8 cellular contexts compared by ENCODE assay signal in the genomic region with DNA sequence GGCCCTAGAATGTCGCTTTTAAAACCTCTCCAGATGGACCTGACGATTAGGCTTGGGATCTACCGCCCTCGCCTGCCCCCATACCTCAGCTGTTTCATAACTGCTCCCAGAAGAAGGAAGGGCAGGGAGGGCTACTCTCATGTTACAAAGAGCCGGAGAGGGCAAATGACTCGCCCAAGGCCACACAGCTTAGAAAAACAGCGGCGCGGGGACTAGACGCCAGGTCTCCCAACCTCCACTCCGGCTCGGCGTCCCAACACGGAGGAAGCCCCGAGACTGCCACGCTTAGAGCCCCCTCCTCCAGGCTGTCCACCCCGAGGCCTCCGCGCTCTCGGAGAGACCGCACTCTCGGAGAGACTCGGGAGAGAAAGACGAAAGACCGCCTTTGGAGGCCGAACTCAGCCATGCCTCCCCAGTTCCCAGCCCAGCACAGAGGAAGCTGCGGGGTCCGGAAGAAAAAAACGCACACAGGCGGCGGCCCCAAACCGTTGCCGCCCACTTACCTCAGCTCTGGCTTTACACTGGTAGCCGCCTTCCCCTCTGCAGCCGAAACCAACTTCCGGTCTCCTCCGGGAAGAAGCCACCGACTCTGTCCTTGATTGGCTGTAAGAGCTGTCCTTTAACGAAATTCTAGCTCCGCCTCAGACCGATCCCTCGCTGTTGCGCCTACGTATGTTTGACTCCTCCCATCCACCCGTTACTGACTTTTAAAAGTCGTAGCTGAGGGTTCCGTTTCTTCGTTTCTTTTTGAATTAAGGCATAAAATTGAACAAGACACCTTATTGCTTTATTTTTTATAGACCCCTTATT. TPM values are rescaled to one million over a fixed set of nuclear protein-coding genes. Genes with fewer than 3 reads are reported as not detected.
A peak's percentile ranks its signal among the peaks of the same experiment; 100 is the strongest.
DNase-seq lines count a peak whose midpoint lies in the region; ATAC-seq, FAIRE-seq and TF ChIP-seq lines count a peak whose summit lies in the region.

A gene with protein sequence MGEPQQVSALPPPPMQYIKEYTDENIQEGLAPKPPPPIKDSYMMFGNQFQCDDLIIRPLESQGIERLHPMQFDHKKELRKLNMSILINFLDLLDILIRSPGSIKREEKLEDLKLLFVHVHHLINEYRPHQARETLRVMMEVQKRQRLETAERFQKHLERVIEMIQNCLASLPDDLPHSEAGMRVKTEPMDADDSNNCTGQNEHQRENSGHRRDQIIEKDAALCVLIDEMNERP (minus strand): TSS at position 549 of the 810 bp plus-strand sequence. CDS start 3,434 bp downstream, outside the sequence.

- peak within 1 kb of the TSS; percentile 96 for H3K4me2 ChIP-seq in smooth muscle cell

- H3F3A ChIP-seq in smooth muscle cell (ENCODE audit: low read depth), result no peaks in the 10 kb centered on the region

- DNase-seq in ACHN (peak; percentile 98), NCI-H2227 (lab: John Stamatoyannopoulos, UW; ENCODE audit: unreplicated experiment) (peak; percentile 97), WERI-Rb-1 (peak; percentile 97), bronchial epithelial cell (ENCODE audit: low read depth) (peak; percentile 98), iPS-NIHi7 (ENCODE audit: extremely low spot score) (peak; percentile 98), smooth muscle cell (lab: John Stamatoyannopoulos, UW; ENCODE audit: unreplicated experiment) (peak; percentile 36)

- H3K27me3 ChIP-seq in WERI-Rb-1 (ENCODE audit: insufficient read depth, low read depth, severe bottlenecking) (no peaks in the 10 kb centered on the region), bronchial epithelial cell (ENCODE audit: control insufficient read depth, insufficient read depth, low read length) (no peaks in the 10 kb centered on the region), smooth muscle cell (ENCODE audit: low read depth) (no peaks in the 10 kb centered on the region)

- H3K9me3 ChIP-seq in WERI-Rb-1 (ENCODE audit: severe bottlenecking), result no peaks in the 10 kb centered on the region
- H3K9me3 ChIP-seq in smooth muscle cell (replicated peaks; ENCODE audit: low read depth), result no peaks in the 10 kb centered on the region

- under 1% methylated on average over 46 of the region's 48 CpGs for WGBS in smooth muscle cell (ENCODE audit: low lambda C conversion rate)

- H3K4me1 ChIP-seq in smooth muscle cell (ENCODE audit: low read depth), result peaks cover 6% of the 10 kb centered on the region

- in situ Hi-C loops in ACHN (cut with HindIII; ENCODE audit: low pct_ligation_motif_present, low pct_unique_long_range_greater_than_20kb, low sequenced_read_pairs), result no loop called here

- FAIRE-seq in bronchial epithelial cell (lab: Jason Lieb, UNC), result peak; percentile 73

- TF ChIP-seq CTCF in WERI-Rb-1 (IDR thresholded peaks at IDR 0.05; ENCODE audit: low read depth, low read length) (no peak), bronchial epithelial cell (IDR thresholded peaks at IDR 0.05; ENCODE audit: insufficient read depth, low read length, severe bottlenecking) (no peak), smooth muscle cell (IDR thresholded peaks at IDR 0.05; ENCODE audit: borderline replicate concordance, insufficient read depth, poor library complexity, severe bottlenecking) (no peak)

- H3K27ac ChIP-seq in WERI-Rb-1 (peak within 1 kb of the TSS; percentile 97), smooth muscle cell (ENCODE audit: low read depth) (peak within 1 kb of the TSS; percentile 77)

- H3K36me3 ChIP-seq in WERI-Rb-1 (peaks cover 27% of the 10 kb centered on the region), bronchial epithelial cell (ENCODE audit: control insufficient read depth, insufficient read depth, low read length) (peaks cover 4% of the 10 kb centered on the region), smooth muscle cell (ENCODE audit: low read depth) (no peaks in the 10 kb centered on the region)

- H3K4me3 ChIP-seq in WERI-Rb-1 (ENCODE audit: low read depth, low read length), result peak within 1 kb of the TSS; percentile 72
- H3K4me3 ChIP-seq in bronchial epithelial cell (ENCODE audit: low read depth, low read length), result peak within 1 kb of the TSS; percentile 96
- peak within 1 kb of the TSS; percentile 95 for H3K4me3 ChIP-seq in smooth muscle cell

- peak within 1 kb of the TSS; percentile 85 for H2AFZ ChIP-seq in smooth muscle cell (ENCODE audit: low read depth)

- H4K20me1 ChIP-seq in smooth muscle cell (ENCODE audit: low read depth), result no peaks in the 10 kb centered on the region

- H3K9ac ChIP-seq in smooth muscle cell (ENCODE audit: low read depth), result peak within 1 kb of the TSS; percentile 93

- H3K79me2 ChIP-seq in smooth muscle cell (ENCODE audit: low read depth), result peaks cover 14% of the 10 kb centered on the region

- peak; percentile 100 for ATAC-seq in GM18873 (IDR thresholded peaks at IDR 0.05; ENCODE audit: low FRiP score, unreplicated experiment)
- peak; percentile 100 for ATAC-seq in HG03139 (IDR thresholded peaks at IDR 0.05; ENCODE audit: unreplicated experiment)

RNA-seq across cellular contexts. Expression of the gene that starts here (rescaled TPM):
- total RNA-seq in bronchial epithelial cell (7.9 and 8.2 TPM in 2 replicates), smooth muscle cell (9.3 and 12.2 TPM in 2 replicates)
- polyA plus RNA-seq in smooth muscle cell, result 12.7 and 13.5 TPM in 2 replicates

Comparison
In these comparisons a context has a peak if more than half of its experiments do, and no peak if none do; other contexts are left out.
1. Peak in every context shown above with its lines: DNase-seq, ATAC-seq, H3K4me3 ChIP-seq and H3K27ac ChIP-seq.
2. DNase-seq: peak in every context shown above with its lines; median percentile 98 in ACHN; 98 in bronchial epithelial cell; 98 in iPS-NIHi7; 97 in NCI-H2227; 97 in WERI-Rb-1; 36 in smooth muscle cell.